Comparison of ENCODE assay signal across 9 cellular contexts in the genomic region with DNA sequence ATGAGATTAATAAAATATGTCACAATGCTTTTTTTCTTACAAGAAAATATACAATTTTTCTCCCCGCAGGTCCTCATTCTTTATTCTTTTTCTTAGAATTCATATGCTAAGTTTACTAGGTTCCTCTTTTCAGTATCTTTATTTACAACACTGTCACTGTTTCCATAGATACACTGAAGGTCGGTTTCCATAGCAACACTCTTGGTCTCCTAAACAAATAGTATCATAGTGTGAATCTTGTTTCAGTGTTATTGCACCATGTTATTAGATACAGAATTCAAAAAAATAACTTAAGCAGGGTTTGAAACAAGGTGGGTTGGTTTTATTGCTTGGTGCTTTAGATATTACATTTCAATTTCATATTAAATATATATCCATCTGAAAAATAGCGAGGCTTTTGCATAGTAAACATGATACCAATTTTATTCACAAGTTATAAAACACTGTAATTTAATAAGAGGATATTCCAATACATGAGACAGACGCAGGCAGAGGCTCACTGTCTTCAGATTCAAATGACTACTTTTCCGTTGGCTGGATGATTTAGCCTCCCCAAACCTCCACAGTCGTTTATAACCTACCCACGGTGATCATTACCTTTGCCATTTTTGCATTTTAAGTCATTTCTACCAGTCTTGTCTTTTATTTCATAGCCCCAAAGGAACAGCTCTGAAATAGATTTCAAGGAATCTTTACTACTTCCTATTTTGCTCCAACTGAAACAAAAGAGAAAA.
DNase-seq lines count a peak whose midpoint lies in the region; ATAC-seq and TF ChIP-seq lines count a peak whose summit lies in the region.
"Had no signal": no experiment of that assay in that cellular context is flagged by ENCODE, and none has a peak within 500 bp of the region (broad histone marks: within the 10 kb centered on the region; RNA-seq: fewer than 3 reads in every experiment).

No MANE protein-coding gene starts in this region.

- ATAC-seq in GM21737 (IDR thresholded peaks at IDR 0.05; ENCODE audit: unreplicated experiment) = peak; percentile 62
- peak; percentile 43 for ATAC-seq in activated B cell treated with CpG ODN at 0.5 μM for 24 hours (ENCODE audit: low read depth)
- peak; percentile 67 for ATAC-seq in left ventricle myocardium superior

- no peaks in the 10 kb centered on the region for H3K9me3 Mint-ChIP-seq in activated B cell treated with CpG ODN at 0.5 μM for 24 hours

- H3K9ac ChIP-seq in subcutaneous abdominal adipose tissue (ENCODE audit: low read length in 5 of 5) = peak overlapping the region in 1 of 5 donors; percentile 42

- TF ChIP-seq CTCF in activated B cell treated with CpG ODN at 0.5 μM for 24 hours (IDR thresholded peaks at IDR 0.05) = no peak

- DNase-seq in DMS 273 (lab: John Stamatoyannopoulos, UW; ENCODE audit: unreplicated experiment) = peak; percentile 0
- no peak for DNase-seq in DMS 273 treated with DMSO at 0.1 percent for 48 hours (lab: John Stamatoyannopoulos, UW)
- DNase-seq in Kasumi-1 (lab: John Stamatoyannopoulos, UW) = peak; percentile 91 to 92
- DNase-seq in activated B cell treated with CpG ODN at 0.5 μM for 24 hours = no peak
- DNase-seq in left ventricle myocardium superior = no peak
- no peak for DNase-seq in superior temporal gyrus (ENCODE audit: extremely low spot score)

- H3K27me3 Mint-ChIP-seq in activated B cell treated with CpG ODN at 0.5 μM for 24 hours = no peaks in the 10 kb centered on the region

- H3K27me3 ChIP-seq in subcutaneous abdominal adipose tissue (ENCODE audit: control insufficient read depth in 5 of 5, insufficient read depth in 4 of 5, low read length in 5 of 5) = no peaks in the 10 kb centered on the region

- H3K4me3 Mint-ChIP-seq in activated B cell treated with CpG ODN at 0.5 μM for 24 hours = peak overlapping the region; percentile 45

- H3K36me3 ChIP-seq in subcutaneous abdominal adipose tissue (ENCODE audit: control insufficient read depth in 5 of 5, insufficient read depth in 5 of 5, low read length in 5 of 5) = no peaks in the 10 kb centered on the region

- H3K27ac ChIP-seq in subcutaneous abdominal adipose tissue (ENCODE audit: low read depth, low read length) = peak overlapping the region; percentile 64
- H3K27ac ChIP-seq: 22Rv1 had no signal

- intact Hi-C loops in activated B cell treated with CpG ODN at 0.5 μM for 24 hours (cut with micrococcal nuclease) = loop anchor here (1.0 to 10.0 kb wide), 7 partner anchors 22 to 781 kb away; partner anchors contain the start of gene KLF6
- intact Hi-C loops in left ventricle myocardium superior (cut with micrococcal nuclease) = no loop called here

- H3K4me1 Mint-ChIP-seq in activated B cell treated with CpG ODN at 0.5 μM for 24 hours = peaks cover 60% of the 10 kb centered on the region

- H3K27ac Mint-ChIP-seq in activated B cell treated with CpG ODN at 0.5 μM for 24 hours = peak overlapping the region; percentile 96

- no peaks in the 10 kb centered on the region for H3K36me3 Mint-ChIP-seq in activated B cell treated with CpG ODN at 0.5 μM for 24 hours (ENCODE audit: low read depth)

- POLR2A ChIA-PET in activated B cell treated with CpG ODN at 0.5 μM for 24 hours (lab: Charles Lee) = interaction anchor here (0.9 to 6.3 kb wide), 7 partner anchors 22 to 254 kb away, joined by 3 to 156 read pairs (median 10); partner anchors contain the start of gene KLF6

- CTCF ChIA-PET in activated B cell treated with CpG ODN at 0.5 μM for 24 hours (lab: Charles Lee) = interaction anchor here (0.9 kb wide), 1 partner anchor 91 kb away, joined by 3 read pairs; no protein-coding TSS in a partner anchor

- peaks cover 0 to 45% (median 26%) of the 10 kb centered on the region in 5 donors for H3K4me1 ChIP-seq in subcutaneous abdominal adipose tissue (ENCODE audit: control insufficient read depth in 5 of 5, insufficient read depth in 5 of 5, low read length in 5 of 5)

- no peaks in the 10 kb centered on the region for H3K9me3 ChIP-seq in subcutaneous abdominal adipose tissue (ENCODE audit: control insufficient read depth in 5 of 5, low read length in 5 of 5)

- no peak overlapping the region for H3K4me3 ChIP-seq in subcutaneous abdominal adipose tissue (ENCODE audit: low read depth in 1 of 5, low read length in 5 of 5)

Comparison
In these comparisons a context has a peak if more than half of its experiments do, and no peak if none do; other contexts are left out.
1. DNase-seq: peak in DMS 273 (single experiment) and Kasumi-1 (2 of 2); none in DMS 273 treated with DMSO at 0.1 percent for 48 hours (single experiment), activated B cell treated with CpG ODN at 0.5 μM for 24 hours (single experiment), left ventricle myocardium superior (single experiment) and superior temporal gyrus (single experiment).
2. Peak in every context shown above with its lines, with median percentiles within 50 percentile points of each other: ATAC-seq.